In the genomic region with DNA sequence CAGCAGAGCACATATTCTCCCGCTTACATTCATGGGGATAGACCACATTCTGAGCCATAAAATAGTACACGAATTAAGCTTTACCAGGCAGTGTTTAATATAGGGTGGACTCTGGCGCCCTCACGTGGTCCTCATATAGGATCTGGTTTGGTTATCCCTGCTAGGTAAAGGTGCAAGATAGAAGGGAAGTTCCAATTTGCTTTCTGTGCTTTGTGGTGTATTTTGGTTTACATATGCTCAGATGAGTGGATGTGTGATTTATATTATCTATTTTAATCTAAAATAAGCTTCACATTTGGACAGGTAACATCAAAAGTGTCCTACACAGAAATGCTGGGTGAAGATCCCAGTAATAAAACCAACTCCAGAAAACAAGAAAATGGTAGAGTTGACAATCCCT, we compare ENCODE assay signal across 8 cellular contexts. TPM values are rescaled to one million over a fixed set of nuclear protein-coding genes. Genes with fewer than 3 reads are reported as not detected.
DNase-seq lines count a peak whose midpoint lies in the region; ATAC-seq, FAIRE-seq and TF ChIP-seq lines count a peak whose summit lies in the region.

No MANE protein-coding gene starts in this region.

- intact Hi-C loops in activated naive CD4-positive, alpha-beta T cell treated with anti-CD3 and anti-CD28 coated beads for 36 hours (cut with micrococcal nuclease): loop anchor here (1.0 to 5.0 kb wide), 12 partner anchors 36 to 691 kb away; partner anchors contain the start of genes CD46 and CR2

- H3K36me3 Mint-ChIP-seq in activated naive CD4-positive, alpha-beta T cell treated with anti-CD3 and anti-CD28 coated beads for 36 hours (ENCODE audit: low read depth): no peaks in the 10 kb centered on the region

- peaks cover 26% of the 10 kb centered on the region for H3K4me1 Mint-ChIP-seq in activated naive CD4-positive, alpha-beta T cell treated with anti-CD3 and anti-CD28 coated beads for 36 hours (ENCODE audit: low read depth)

- no peak overlapping the region for H3K4me3 Mint-ChIP-seq in activated naive CD4-positive, alpha-beta T cell treated with anti-CD3 and anti-CD28 coated beads for 36 hours

- peak; percentile 96 for ATAC-seq in SK-N-SH treated with all-trans-retinoic acid at 6 μM for 48 hours

- H3K9me3 Mint-ChIP-seq in activated naive CD4-positive, alpha-beta T cell treated with anti-CD3 and anti-CD28 coated beads for 36 hours: no peaks in the 10 kb centered on the region

- H3K27me3 Mint-ChIP-seq in activated naive CD4-positive, alpha-beta T cell treated with anti-CD3 and anti-CD28 coated beads for 36 hours (ENCODE audit: low read depth): peaks cover 25% of the 10 kb centered on the region

- no peak for FAIRE-seq in urothelium cell line (lab: Jason Lieb, UNC)

- H3K4me3 ChIP-seq in AG04449 (ENCODE audit: low read depth, low read length): no peak overlapping the region

- peak; percentile 66 for TF ChIP-seq CTCF in AG04449 (IDR thresholded peaks at IDR 0.05; ENCODE audit: insufficient read depth, low read length, missing control alignments)

- DNase-seq in AG04449 (ENCODE audit: low read depth, low spot score) (peak; percentile 23), GM19238 (ENCODE audit: insufficient read length, low spot score) (peak; percentile 16), NCI-H1105 treated with DMSO at 0.1 percent for 48 hours (lab: John Stamatoyannopoulos, UW) (peak; percentile 72), glomerular endothelial cell (ENCODE audit: extremely low read depth, low read depth, low spot score) (peak; percentile 33), pons (ENCODE audit: low spot score) (peak; percentile 85), urothelium cell line (ENCODE audit: low spot score) (peak; percentile 53)
- peak; percentile 88 for DNase-seq in activated naive CD4-positive, alpha-beta T cell treated with anti-CD3 and anti-CD28 coated beads for 36 hours

- POLR2A ChIA-PET in AG04449 (lab: Yijun Ruan, JAX): no interaction called here

- CTCF ChIA-PET in AG04449 (lab: Yijun Ruan, JAX): interaction anchor here (0.6 to 1.9 kb wide), 22 partner anchors 11 to 1020 kb away, joined by 3 to 17 read pairs (median 4); no protein-coding TSS in a partner anchor
- CTCF ChIA-PET in activated naive CD4-positive, alpha-beta T cell treated with anti-CD3 and anti-CD28 coated beads for 36 hours (lab: Charles Lee): interaction anchor here (0.6 to 1.8 kb wide), 29 partner anchors 32 to 588 kb away, joined by 3 to 23 read pairs (median 4); partner anchors contain the start of genes C4BPB and CR2

- H3K27ac Mint-ChIP-seq in activated naive CD4-positive, alpha-beta T cell treated with anti-CD3 and anti-CD28 coated beads for 36 hours: peak overlapping the region; percentile 51

TF ChIP-seq in SK-N-SH treated with all-trans-retinoic acid at 6 μM for 48 hours, 23 proteins besides CTCF, POLR2A, EP300 and RAD21:
- TF ChIP-seq ZFP3 (CRISPR knock-in tag; IDR thresholded peaks at IDR 0.05) (no peak), PPARA (CRISPR knock-in tag; IDR thresholded peaks at IDR 0.05; ENCODE audit: borderline replicate concordance) (no peak), BACH2 (CRISPR knock-in tag; IDR thresholded peaks at IDR 0.05; ENCODE audit: borderline replicate concordance) (no peak), RARB (CRISPR knock-in tag; IDR thresholded peaks at IDR 0.05) (no peak), ARNTL (CRISPR knock-in tag; IDR thresholded peaks at IDR 0.05; ENCODE audit: borderline replicate concordance, low read depth) (no peak), ZC3H10 (CRISPR knock-in tag; IDR thresholded peaks at IDR 0.05) (no peak), ESRRG (CRISPR knock-in tag; IDR thresholded peaks at IDR 0.05) (no peak), OSR1 (CRISPR knock-in tag; IDR thresholded peaks at IDR 0.05) (no peak), GLIS3 (CRISPR knock-in tag; IDR thresholded peaks at IDR 0.05) (no peak), ZNF565 (CRISPR knock-in tag; conservative IDR thresholded peaks at IDR 0.05; ENCODE audit: low read depth) (no peak)
- TF ChIP-seq, protein P1, sequence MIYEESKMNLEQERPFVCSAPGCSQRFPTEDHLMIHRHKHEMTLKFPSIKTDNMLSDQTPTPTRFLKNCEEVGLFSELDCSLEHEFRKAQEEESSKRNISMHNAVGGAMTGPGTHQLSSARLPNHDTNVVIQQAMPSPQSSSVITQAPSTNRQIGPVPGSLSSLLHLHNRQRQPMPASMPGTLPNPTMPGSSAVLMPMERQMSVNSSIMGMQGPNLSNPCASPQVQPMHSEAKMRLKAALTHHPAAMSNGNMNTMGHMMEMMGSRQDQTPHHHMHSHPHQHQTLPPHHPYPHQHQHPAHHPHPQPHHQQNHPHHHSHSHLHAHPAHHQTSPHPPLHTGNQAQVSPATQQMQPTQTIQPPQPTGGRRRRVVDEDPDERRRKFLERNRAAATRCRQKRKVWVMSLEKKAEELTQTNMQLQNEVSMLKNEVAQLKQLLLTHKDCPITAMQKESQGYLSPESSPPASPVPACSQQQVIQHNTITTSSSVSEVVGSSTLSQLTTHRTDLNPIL (CRISPR knock-in tag; IDR thresholded peaks at IDR 0.05; ENCODE audit: low read depth): no peak
TF ChIP-seq in SK-N-SH treated with all-trans-retinoic acid at 6 μM for 48 hours: peak in this region for 0.

RNA-seq across cellular contexts. Expression of gene CR1, which starts 3.6 kb away (rescaled TPM):
- total RNA-seq in activated naive CD4-positive, alpha-beta T cell treated with anti-CD3 and anti-CD28 coated beads for 36 hours: not detected
- total RNA-seq in glomerular endothelial cell: not detected in 2 replicates

RNA-seq across cellular contexts. Expression of gene CR2, which starts 45.4 kb away (rescaled TPM):
- 1 to 10 TPM in 1 of 2 experiments, under 1 TPM in 1; 0.36 to 1.8 TPM for total RNA-seq in activated naive CD4-positive, alpha-beta T cell treated with anti-CD3 and anti-CD28 coated beads for 36 hours
- total RNA-seq in glomerular endothelial cell: not detected in 2 replicates

Comparison
In these comparisons a context has a peak if more than half of its experiments do, and no peak if none do; other contexts are left out.
1. DNase-seq: peak in every context shown above with its lines; median percentile 88 in activated naive CD4-positive, alpha-beta T cell treated with anti-CD3 and anti-CD28 coated beads for 36 hours; 85 in pons; 72 in NCI-H1105 treated with DMSO at 0.1 percent for 48 hours; 53 in urothelium cell line; 33 in glomerular endothelial cell; 23 in AG04449; 16 in GM19238.